Comparison of ENCODE assay signal across 8 cellular contexts in genomic region chr7:117014673-117015133, GRCh38.
DNase-seq lines count a peak whose midpoint lies in the region; ATAC-seq and TF ChIP-seq lines count a peak whose summit lies in the region.

No MANE protein-coding gene starts in this region.

- H3K9me3 Mint-ChIP-seq in WTC11 = no peaks in the 10 kb centered on the region

- no peaks in the 10 kb centered on the region for H3K4me1 ChIP-seq in Karpas-422 (ENCODE audit: low read length)

- H3K27ac ChIP-seq in Karpas-422 (ENCODE audit: low read length) = no peak overlapping the region

- no peaks in the 10 kb centered on the region for H3K79me2 ChIP-seq in Karpas-422 (ENCODE audit: low read length)

- H3K36me3 Mint-ChIP-seq in WTC11 = no peaks in the 10 kb centered on the region

- no peak overlapping the region for H3K9ac ChIP-seq in Karpas-422 (ENCODE audit: low read length)

- H3K9me2 ChIP-seq in Karpas-422 (replicated peaks; ENCODE audit: insufficient read depth, low read length) = no peaks in the 10 kb centered on the region

- H3K4me3 ChIP-seq in Karpas-422 (ENCODE audit: low read length) (no peak overlapping the region), foreskin fibroblast (ENCODE audit: low read depth in 1 of 2, low read length in 2 of 2) (no peak overlapping the region)

- no peak overlapping the region for H3K27ac Mint-ChIP-seq in WTC11

- peak; percentile 84 for DNase-seq in Daoy (ENCODE audit: low read depth)
- DNase-seq in Karpas-422 = peak; percentile 43
- DNase-seq in WTC11 (ENCODE audit: low spot score) = no peak
- peak; percentile 61 for DNase-seq in left ventricle myocardium superior
- DNase-seq in stimulated activated CD4-positive, alpha-beta T cell treated with anti-CD3 and anti-CD28 coated beads, Interleukin-4, amount 100 ng/mL, for 24 hours = peak; percentile 21
- DNase-seq in NCI-H1105 (lab: John Stamatoyannopoulos, UW) = no peak
- DNase-seq in foreskin fibroblast = no peak

- no peaks in the 10 kb centered on the region for H3K9me3 ChIP-seq in Karpas-422 (ENCODE audit: low read length)

- H3K4me3 Mint-ChIP-seq in WTC11 = no peak overlapping the region

- no peaks in the 10 kb centered on the region for H3K36me3 ChIP-seq in Karpas-422 (ENCODE audit: insufficient read depth, low read length)

- peak; percentile 32 for ATAC-seq in GM21367 (IDR thresholded peaks at IDR 0.05; ENCODE audit: unreplicated experiment)
- peak; percentile 44; the same call in 1 of the 2 replicates for ATAC-seq in WTC11
- peak; percentile 92 for ATAC-seq in left ventricle myocardium superior

- TF ChIP-seq CTCF in WTC11 (IDR thresholded peaks at IDR 0.05) (no peak), foreskin fibroblast (IDR thresholded peaks at IDR 0.05; ENCODE audit: low read depth, low read length) (no peak)

- no peak overlapping the region for H2AFZ ChIP-seq in Karpas-422 (ENCODE audit: low read length)

- H3K4me1 Mint-ChIP-seq in WTC11 = 0 out of 2 replicates have a peak, but pooled peaks cover 4% of the 10 kb centered on the region

- no peaks in the 10 kb centered on the region for H3K27me3 Mint-ChIP-seq in WTC11 (ENCODE audit: low read depth)

- intact Hi-C loops in left ventricle myocardium superior (cut with micrococcal nuclease) = no loop called here

- CTCF ChIA-PET in WTC11 (lab: Charles Lee) = no interaction called here

- no peaks in the 10 kb centered on the region for H4K20me1 ChIP-seq in Karpas-422 (ENCODE audit: insufficient read depth, low read depth, low read length)

- no peak overlapping the region for H3K4me2 ChIP-seq in Karpas-422 (ENCODE audit: low read depth, low read length, poor library complexity, severe bottlenecking)

- POLR2A ChIA-PET in WTC11 (lab: Charles Lee) = no interaction called here

- H3K27me3 ChIP-seq in Karpas-422 (ENCODE audit: low read length) = no peaks in the 10 kb centered on the region

TF ChIP-seq in WTC11, 78 proteins besides CTCF, POLR2A, EP300 and RAD21:
- no peak for TF ChIP-seq IRF1 (CRISPR knock-in tag; IDR thresholded peaks at IDR 0.05)
- no peak for TF ChIP-seq ZBTB43 (CRISPR knock-in tag; IDR thresholded peaks at IDR 0.05)
- TF ChIP-seq TEAD1 (CRISPR knock-in tag; IDR thresholded peaks at IDR 0.05) = no peak
- no peak for TF ChIP-seq ARID4B (CRISPR knock-in tag; IDR thresholded peaks at IDR 0.05; ENCODE audit: borderline replicate concordance)

Comparison
In these comparisons a context has a peak if more than half of its experiments do, and no peak if none do; other contexts are left out.
1. DNase-seq: peak in Daoy (single experiment), Karpas-422 (single experiment), left ventricle myocardium superior (single experiment) and stimulated activated CD4-positive, alpha-beta T cell treated with anti-CD3 and anti-CD28 coated beads, Interleukin-4, amount 100 ng/mL, for 24 hours (single experiment); none in WTC11 (single experiment), NCI-H1105 (single experiment) and foreskin fibroblast (0 of 2).
2. ATAC-seq: peak in every context shown above with its lines; median percentile 92 in left ventricle myocardium superior; 44 in WTC11; 32 in GM21367.